8 cellular contexts compared by ENCODE assay signal in genomic region chr1:167720965-167721616, GRCh38. TPM values are rescaled to one million over a fixed set of nuclear protein-coding genes. Genes with fewer than 3 reads are reported as not detected.
DNase-seq lines count a peak whose midpoint lies in the region; ATAC-seq, FAIRE-seq and TF ChIP-seq lines count a peak whose summit lies in the region.

No MANE protein-coding gene starts in this region.

- TF ChIP-seq POLR2A in NB4 (IDR thresholded peaks at IDR 0.05; ENCODE audit: extremely low read depth, insufficient read length) = no peak
- TF ChIP-seq POLR2A in ovary (IDR thresholded peaks at IDR 0.05) = no peak
- no peak for TF ChIP-seq POLR2A in GM12891 (IDR thresholded peaks at IDR 0.05; ENCODE audit: low read depth, low read length)

- no peaks in the 10 kb centered on the region for H3K9me3 ChIP-seq in cardiac muscle cell (ENCODE audit: low read depth)
- H3K9me3 ChIP-seq in ovary = no peaks in the 10 kb centered on the region

- peak overlapping the region; percentile 82 for H3K27ac ChIP-seq in cardiac muscle cell
- peak overlapping the region; percentile 76 to 95 for H3K27ac ChIP-seq in ovary

- no peak for TF ChIP-seq EP300 in ovary (IDR thresholded peaks at IDR 0.05)

- intact Hi-C loops in ovary (cut with DNase I) = loop anchor here in 1 of 4 donors (5.0 kb wide), 1 partner anchor 81 kb away; no protein-coding TSS in a partner anchor

- TF ChIP-seq CTCF in NB4 (IDR thresholded peaks at IDR 0.05; ENCODE audit: low read depth, low read length) (peak; percentile 25), cardiac muscle cell (IDR thresholded peaks at IDR 0.05; ENCODE audit: low read depth, low read length) (peak; percentile 50), ovary (IDR thresholded peaks at IDR 0.05) (no peak)

- no peaks in the 10 kb centered on the region for H3K27me3 ChIP-seq in cardiac muscle cell
- no peaks in the 10 kb centered on the region for H3K27me3 ChIP-seq in ovary

- no peak for FAIRE-seq in GM12891 (lab: Jason Lieb, UNC)

- H3K9me3 Mint-ChIP-seq in activated T-cell treated with anti-CD3 and anti-CD28 coated beads, Interleukin-2, amount 50 U/mL, for 72 hours = no peaks in the 10 kb centered on the region
- no peaks in the 10 kb centered on the region for H3K9me3 Mint-ChIP-seq in activated naive CD8-positive, alpha-beta T cell treated with anti-CD3 and anti-CD28 coated beads, Interleukin-2, amount 50 U/mL, for 24 hours

- no peaks in the 10 kb centered on the region for H3K27me3 Mint-ChIP-seq in activated T-cell treated with anti-CD3 and anti-CD28 coated beads, Interleukin-2, amount 50 U/mL, for 72 hours (ENCODE audit: low read depth)
- peaks cover 2% of the 10 kb centered on the region for H3K27me3 Mint-ChIP-seq in activated naive CD8-positive, alpha-beta T cell treated with anti-CD3 and anti-CD28 coated beads, Interleukin-2, amount 50 U/mL, for 24 hours

- WGBS in ovary, 3 donors = 6 to 11% (median 10%) methylated on average over 13 of the region's 13 CpGs

- H3K36me3 ChIP-seq in cardiac muscle cell = no peaks in the 10 kb centered on the region
- no peaks in the 10 kb centered on the region for H3K36me3 ChIP-seq in ovary

- peak overlapping the region; percentile 73 for H3K27ac Mint-ChIP-seq in activated T-cell treated with anti-CD3 and anti-CD28 coated beads, Interleukin-2, amount 50 U/mL, for 72 hours
- peak overlapping the region; percentile 71 for H3K27ac Mint-ChIP-seq in activated naive CD8-positive, alpha-beta T cell treated with anti-CD3 and anti-CD28 coated beads, Interleukin-2, amount 50 U/mL, for 24 hours

- H3K4me3 ChIP-seq in NB4 (ENCODE audit: low read depth, low read length) (peak overlapping the region; percentile 63), cardiac muscle cell (peak overlapping the region; percentile 77), ovary (peak overlapping the region; percentile 79)

- H3K4me3 Mint-ChIP-seq in activated T-cell treated with anti-CD3 and anti-CD28 coated beads, Interleukin-2, amount 50 U/mL, for 72 hours = peak overlapping the region; percentile 93 to 95
- H3K4me3 Mint-ChIP-seq in activated naive CD8-positive, alpha-beta T cell treated with anti-CD3 and anti-CD28 coated beads, Interleukin-2, amount 50 U/mL, for 24 hours = peak overlapping the region; percentile 89

- H3K36me3 Mint-ChIP-seq in activated T-cell treated with anti-CD3 and anti-CD28 coated beads, Interleukin-2, amount 50 U/mL, for 72 hours (ENCODE audit: insufficient read depth in 2 of 2) = peaks cover 1% of the 10 kb centered on the region in 2 donors
- H3K36me3 Mint-ChIP-seq in activated naive CD8-positive, alpha-beta T cell treated with anti-CD3 and anti-CD28 coated beads, Interleukin-2, amount 50 U/mL, for 24 hours (ENCODE audit: low read depth) = peaks cover 2% of the 10 kb centered on the region

- H3K4me1 Mint-ChIP-seq in activated T-cell treated with anti-CD3 and anti-CD28 coated beads, Interleukin-2, amount 50 U/mL, for 72 hours (ENCODE audit: low read depth) = peaks cover 69% of the 10 kb centered on the region
- H3K4me1 Mint-ChIP-seq in activated naive CD8-positive, alpha-beta T cell treated with anti-CD3 and anti-CD28 coated beads, Interleukin-2, amount 50 U/mL, for 24 hours = peaks cover 54% of the 10 kb centered on the region

- no peak for DNase-seq in activated T-cell treated with anti-CD3 and anti-CD28 coated beads, Interleukin-2, amount 50 U/mL, for 72 hours
- no peak for DNase-seq in activated T-cell treated with anti-CD3 and anti-CD28 coated beads, Interleukin-2, amount 50 U/mL, for 1 hour
- DNase-seq in NB4 (ENCODE audit: low read depth) (peak; percentile 68), cardiac muscle cell (ENCODE audit: low read depth in 1 of 2, low spot score in 1 of 2) (peak; percentile 41 to 65), ovary (peak in 4 of 5 donors; percentile 30 to 42 (median 34)), GM12891 (ENCODE audit: insufficient read length, low spot score) (no peak), GDM1 (lab: John Stamatoyannopoulos, UW) (no peak)
- DNase-seq in activated naive CD8-positive, alpha-beta T cell treated with anti-CD3 and anti-CD28 coated beads, Interleukin-2, amount 50 U/mL, for 24 hours = no peak

- ATAC-seq in activated T-cell treated with anti-CD3 and anti-CD28 coated beads, Interleukin-2, amount 50 U/mL, for 72 hours (replicated peaks in 1 of 2) = no peak
- ATAC-seq in activated naive CD8-positive, alpha-beta T cell treated with anti-CD3 and anti-CD28 coated beads, Interleukin-2, amount 50 U/mL, for 24 hours = no peak

- H3K4me1 ChIP-seq in cardiac muscle cell (ENCODE audit: low read depth) = peaks cover 24% of the 10 kb centered on the region
- H3K4me1 ChIP-seq in ovary (ENCODE audit: insufficient read depth) = peaks cover 10% of the 10 kb centered on the region

TF ChIP-seq in GM12891, 5 proteins besides CTCF, POLR2A, EP300 and RAD21:
- TF ChIP-seq PAX5 (IDR thresholded peaks at IDR 0.05; ENCODE audit: insufficient read depth, low read length, severe bottlenecking) (no peak), POLR2AphosphoS5 (IDR thresholded peaks at IDR 0.05; ENCODE audit: low read depth, low read length) (no peak), POU2F2 (IDR thresholded peaks at IDR 0.05; ENCODE audit: low read depth, low read length) (no peak), SPI1 (IDR thresholded peaks at IDR 0.05; ENCODE audit: low read depth, low read length) (no peak), TAF1 (IDR thresholded peaks at IDR 0.05; ENCODE audit: low read depth, low read length) (no peak)

RNA-seq across cellular contexts. Expression of gene MPZL1, which starts 0.7 kb away (rescaled TPM):
- total RNA-seq in activated T-cell treated with anti-CD3 and anti-CD28 coated beads, Interleukin-2, amount 50 U/mL, for 72 hours = 10 to 100 TPM; 17.2 to 20.9 TPM
- total RNA-seq in cardiac muscle cell (65.0 and 107 TPM in 2 replicates), ovary (100 to 1,000 TPM in 3 of 7 donors, 10 to 100 TPM in 4; 43.0 to 114 (median 80.1) TPM)
- polyA plus RNA-seq in cardiac muscle cell (114 and 136 TPM in 2 replicates), ovary (100 to 1,000 TPM in 1 of 2 donors, 10 to 100 TPM in 1; 30.3 to 180 TPM)
- polyA plus RNA-seq in GM12891 (2012; ENCODE audit: low read depth, missing spikeins) = 15.6 TPM

Comparison
In these comparisons a context has a peak if more than half of its experiments do, and no peak if none do; other contexts are left out.
1. DNase-seq: peak in NB4 (single experiment), cardiac muscle cell (2 of 2) and ovary (4 of 5); none in activated T-cell treated with anti-CD3 and anti-CD28 coated beads, Interleukin-2, amount 50 U/mL, for 72 hours (0 of 2), activated T-cell treated with anti-CD3 and anti-CD28 coated beads, Interleukin-2, amount 50 U/mL, for 1 hour (single experiment), activated naive CD8-positive, alpha-beta T cell treated with anti-CD3 and anti-CD28 coated beads, Interleukin-2, amount 50 U/mL, for 24 hours (single experiment), GM12891 (single experiment) and GDM1 (single experiment).
2. CTCF ChIP-seq: peak in NB4 (single experiment) and cardiac muscle cell (single experiment); none in ovary (0 of 3).
3. Peak in every context shown above with its lines, with median percentiles within 50 percentile points of each other: H3K4me3 ChIP-seq.